In the genomic region with DNA sequence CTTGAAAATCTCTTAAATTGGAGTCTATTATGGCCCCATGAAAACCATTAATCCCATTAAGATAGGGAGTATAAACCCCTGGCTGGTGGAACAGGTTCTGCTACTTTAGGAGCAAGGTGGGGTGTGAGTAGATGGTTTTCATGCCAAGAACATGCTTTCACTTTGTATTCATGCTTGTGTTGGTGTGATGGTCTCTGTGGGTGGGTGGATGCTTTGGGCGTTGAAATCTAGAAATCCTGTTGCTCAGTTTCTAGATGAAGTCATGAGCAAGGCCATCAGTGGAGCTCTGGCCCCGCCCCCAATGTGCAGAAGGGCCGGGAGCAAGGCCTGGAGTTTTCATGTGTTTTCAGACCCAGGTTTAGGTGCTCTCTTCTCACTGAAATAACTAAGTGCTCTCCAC, we compare ENCODE assay signal across 7 cellular contexts. TPM values are rescaled to one million over a fixed set of nuclear protein-coding genes. Genes with fewer than 3 reads are reported as not detected.
DNase-seq lines count a peak whose midpoint lies in the region; ATAC-seq and TF ChIP-seq lines count a peak whose summit lies in the region.

No MANE protein-coding gene starts in this region.

- peaks cover under 1 to 63% (median 12%) of the 10 kb centered on the region in 3 donors for H3K36me3 ChIP-seq in esophagus squamous epithelium

- ATAC-seq in GM21367 (IDR thresholded peaks at IDR 0.05; ENCODE audit: unreplicated experiment) (peak; percentile 33), HG03469 (IDR thresholded peaks at IDR 0.05; ENCODE audit: unreplicated experiment) (no peak), HG02678 (IDR thresholded peaks at IDR 0.05; ENCODE audit: unreplicated experiment) (no peak)

- no peaks in the 10 kb centered on the region for H3K9me3 ChIP-seq in esophagus squamous epithelium

- peaks cover 61% of the 10 kb centered on the region for H3K36me3 Mint-ChIP-seq in activated CD4-positive, alpha-beta T cell treated with anti-CD3 and anti-CD28 coated beads, Interleukin-2, amount 10 ng/mL, durations not matched to agents 7 days and 5 days (ENCODE audit: low read depth)

- H3K27me3 Mint-ChIP-seq in activated CD4-positive, alpha-beta T cell treated with anti-CD3 and anti-CD28 coated beads, Interleukin-2, amount 10 ng/mL, durations not matched to agents 7 days and 5 days = no peaks in the 10 kb centered on the region

- peak; percentile 55 for DNase-seq in activated CD4-positive, alpha-beta T cell treated with anti-CD3 and anti-CD28 coated beads, Interleukin-2, amount 10 ng/mL, durations not matched to agents 7 days and 5 days
- DNase-seq in esophagus squamous epithelium (lab: John Stamatoyannopoulos, UW) (no peak), dedifferentiated amniotic fluid mesenchymal stem cell (ENCODE audit: extremely low spot score) (no peak)
- peak; percentile 52 to 61 for DNase-seq in stimulated activated CD8-positive, alpha-beta memory T cell treated with anti-CD3 and anti-CD28 coated beads, Interleukin-2, amount 100 ng/mL, for 48 hours (ENCODE audit: low read depth in 2 of 2)

- H3K27ac Mint-ChIP-seq in activated CD4-positive, alpha-beta T cell treated with anti-CD3 and anti-CD28 coated beads, Interleukin-2, amount 10 ng/mL, durations not matched to agents 7 days and 5 days = peak overlapping the region; percentile 97

- no peak overlapping the region for H3K4me3 Mint-ChIP-seq in activated CD4-positive, alpha-beta T cell treated with anti-CD3 and anti-CD28 coated beads, Interleukin-2, amount 10 ng/mL, durations not matched to agents 7 days and 5 days

- 5 to 20% methylated on average over 1 to 2 of the region's 3 CpGs for WGBS in esophagus squamous epithelium, 2 donors

- no peak for TF ChIP-seq POLR2A in esophagus squamous epithelium (IDR thresholded peaks at IDR 0.05)

- H3K27me3 ChIP-seq in esophagus squamous epithelium = no peaks in the 10 kb centered on the region

- POLR2A ChIA-PET in activated CD4-positive, alpha-beta T cell treated with anti-CD3 and anti-CD28 coated beads, Interleukin-2, amount 10 ng/mL, durations not matched to agents 7 days and 5 days (lab: Charles Lee) = no interaction called here

- intact Hi-C loops in esophagus squamous epithelium (cut with DNase I) = no loop called here

- H3K9me3 Mint-ChIP-seq in activated CD4-positive, alpha-beta T cell treated with anti-CD3 and anti-CD28 coated beads, Interleukin-2, amount 10 ng/mL, durations not matched to agents 7 days and 5 days = no peaks in the 10 kb centered on the region

- peak overlapping the region; percentile 36 to 77 (median 57) for H3K27ac ChIP-seq in esophagus squamous epithelium

- H3K4me3 ChIP-seq in esophagus squamous epithelium = no peak overlapping the region

- no peak for TF ChIP-seq CTCF in esophagus squamous epithelium (IDR thresholded peaks at IDR 0.05)

- peaks cover 8 to 78% (median 29%) of the 10 kb centered on the region in 3 donors for H3K4me1 ChIP-seq in esophagus squamous epithelium

- CTCF ChIA-PET in activated CD4-positive, alpha-beta T cell treated with anti-CD3 and anti-CD28 coated beads, Interleukin-2, amount 10 ng/mL, durations not matched to agents 7 days and 5 days (lab: Charles Lee) = interaction anchor here (1.0 to 1.3 kb wide), 2 partner anchors 11 to 13 kb away, joined by 3 read pairs; no protein-coding TSS in a partner anchor

- H3K4me1 Mint-ChIP-seq in activated CD4-positive, alpha-beta T cell treated with anti-CD3 and anti-CD28 coated beads, Interleukin-2, amount 10 ng/mL, durations not matched to agents 7 days and 5 days = peaks cover 67% of the 10 kb centered on the region

RNA-seq across cellular contexts. Expression of a gene that starts 20.1 kb away (rescaled TPM):
- total RNA-seq in activated CD4-positive, alpha-beta T cell treated with anti-CD3 and anti-CD28 coated beads, Interleukin-2, amount 10 ng/mL, durations not matched to agents 7 days and 5 days = 10 to 100 TPM; 10.9 to 11.8 TPM
- 1 to 10 TPM in 2 of 4 donors, under 1 TPM in 2; 0.45 to 1.9 (median 0.95) TPM for total RNA-seq in esophagus squamous epithelium

RNA-seq across cellular contexts. Expression of a gene that starts 50.9 kb away (rescaled TPM):
- 10 to 100 TPM; 39.4 to 48.0 TPM for total RNA-seq in activated CD4-positive, alpha-beta T cell treated with anti-CD3 and anti-CD28 coated beads, Interleukin-2, amount 10 ng/mL, durations not matched to agents 7 days and 5 days
- total RNA-seq in esophagus squamous epithelium = 10 to 100 TPM; 11.6 to 27.5 (median 12.4) TPM

Comparison
In these comparisons a context has a peak if more than half of its experiments do, and no peak if none do; other contexts are left out.
1. DNase-seq: peak in activated CD4-positive, alpha-beta T cell treated with anti-CD3 and anti-CD28 coated beads, Interleukin-2, amount 10 ng/mL, durations not matched to agents 7 days and 5 days (single experiment) and stimulated activated CD8-positive, alpha-beta memory T cell treated with anti-CD3 and anti-CD28 coated beads, Interleukin-2, amount 100 ng/mL, for 48 hours (2 of 2); none in esophagus squamous epithelium (single experiment) and dedifferentiated amniotic fluid mesenchymal stem cell (single experiment).
2. RNA of a gene that starts 20.1 kb away (total RNA-seq): 10.9 to 11.8 TPM in activated CD4-positive, alpha-beta T cell treated with anti-CD3 and anti-CD28 coated beads, Interleukin-2, amount 10 ng/mL, durations not matched to agents 7 days and 5 days; 0.45 to 1.9 TPM in esophagus squamous epithelium; every median in the first group is over 4 times any median in the second.